Comparison of ENCODE assay signal across 16 cellular contexts in the genomic region with DNA sequence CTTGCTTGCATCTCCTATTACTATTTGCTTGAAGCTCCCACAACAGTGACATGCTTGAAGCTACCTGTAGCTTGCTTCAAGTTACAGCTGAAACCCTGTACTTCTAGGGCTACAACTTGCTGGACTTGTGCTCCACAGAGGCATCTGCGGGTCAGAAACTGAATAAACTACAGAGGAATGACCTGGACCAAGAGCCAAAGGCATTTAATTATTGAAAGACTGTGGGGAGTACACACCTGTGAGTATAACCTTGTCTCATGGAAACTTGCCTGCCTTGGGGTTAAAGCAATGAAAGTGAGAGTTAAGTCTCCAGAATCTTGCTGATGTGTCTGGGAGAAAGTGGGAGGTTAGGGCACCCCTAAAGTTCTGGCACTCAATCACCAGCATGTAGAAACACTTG.
DNase-seq lines count a peak whose midpoint lies in the region; ATAC-seq and TF ChIP-seq lines count a peak whose summit lies in the region.
"Had no signal": no experiment of that assay in that cellular context is flagged by ENCODE, and none has a peak within 500 bp of the region (broad histone marks: within the 10 kb centered on the region; RNA-seq: fewer than 3 reads in every experiment).

No MANE protein-coding gene starts in this region.

- no peak overlapping the region for H2BK15ac ChIP-seq in mesenchymal stem cell (ENCODE audit: low read depth, poor library complexity, severe bottlenecking)

- WGBS in SK-N-SH (ENCODE audit: low lambda C conversion rate), result 92% methylated on average over 1 of the region's 1 CpG
- 97% methylated on average over 1 of the region's 1 CpG for whole genome bisulfite sequencing in mesenchymal stem cell

- peak overlapping the region; percentile 34 for H4K91ac ChIP-seq in mesenchymal stem cell (ENCODE audit: low read length)

- no peak for TF ChIP-seq EP300 in SK-N-SH (IDR thresholded peaks at IDR 0.05; ENCODE audit: borderline replicate concordance in 1 of 2, low read depth in 1 of 2, low read length in 1 of 2)

- H3K36me3 ChIP-seq in SK-N-SH (replicated peaks in 1 of 2; ENCODE audit: control insufficient read depth in 1 of 2, insufficient read depth in 2 of 2, low read length in 1 of 2), result peaks cover 24 to 53% of the 10 kb centered on the region in 2 experiments
- peaks cover 51 to 73% of the 10 kb centered on the region in 2 experiments for H3K36me3 ChIP-seq in mesenchymal stem cell (ENCODE audit: control insufficient read depth in 1 of 2, insufficient read depth in 2 of 2, low read depth in 1 of 2, low read length in 2 of 2)
- peaks cover 43% of the 10 kb centered on the region for H3K36me3 ChIP-seq in thoracic aorta
- H3K36me3 ChIP-seq in H7 (replicated peaks; ENCODE audit: control insufficient read depth, insufficient read depth, low read length), result peaks cover 33% of the 10 kb centered on the region
- H3K36me3 ChIP-seq: BLaER1 had no signal

- ATAC-seq in SK-N-SH treated with all-trans-retinoic acid at 6 μM for 48 hours (no peak), thoracic aorta (ENCODE audit: insufficient number of reproducible peaks, low FRiP score, low read depth) (no peak)

- H3K9ac ChIP-seq in SK-N-SH (no peak overlapping the region), mesenchymal stem cell (ENCODE audit: low read length) (no peak overlapping the region)
- H3K9ac ChIP-seq: BLaER1, parathyroid adenoma had no signal

- peak overlapping the region in 1 of 2 experiments; percentile 41 for H3K4ac ChIP-seq in mesenchymal stem cell (ENCODE audit: low read depth in 1 of 2, low read length in 2 of 2)

- peaks cover 7% of the 10 kb centered on the region for H3F3A ChIP-seq in SK-N-SH (replicated peaks; ENCODE audit: insufficient read depth)

- peak overlapping the region in 1 of 2 experiments; percentile 47 for H2BK12ac ChIP-seq in mesenchymal stem cell (ENCODE audit: low read length in 2 of 2)

- no peak for TF ChIP-seq RAD21 in SK-N-SH (IDR thresholded peaks at IDR 0.05; ENCODE audit: low read length)

- no peaks in the 10 kb centered on the region for H3K9me2 ChIP-seq in SK-N-SH

- H3K27me3 ChIP-seq in SK-N-SH (ENCODE audit: insufficient read depth), result no peaks in the 10 kb centered on the region
- H3K27me3 ChIP-seq in mesenchymal stem cell (ENCODE audit: control insufficient read depth in 1 of 2, insufficient read depth in 1 of 2, low read length in 2 of 2), result no peaks in the 10 kb centered on the region
- no peaks in the 10 kb centered on the region for H3K27me3 ChIP-seq in thoracic aorta (replicated peaks; ENCODE audit: insufficient read depth)
- H3K27me3 ChIP-seq in H7 (ENCODE audit: control insufficient read depth, insufficient read depth, low read length), result no peaks in the 10 kb centered on the region
- H3K27me3 ChIP-seq: BLaER1 had no signal

- DNase-seq in SK-N-SH (no peak), coronary artery (ENCODE audit: low spot score) (no peak), mesenchymal stem cell (no peak), thoracic aorta (ENCODE audit: low spot score) (no peak), HUDEP-2 (lab: John Stamatoyannopoulos, UW; ENCODE audit: unreplicated experiment in 76 of 76) (no peak), GM13976 (ENCODE audit: low spot score) (no peak), H7 (no peak)
- DNase-seq: 8988T; activated effector memory CD4-positive, alpha-beta T cell treated with Interleukin-2 at 50 U/mL for 16 hours; amniotic stem cell; left colon; naive B cell; T-helper 2 cell had no signal

- H3K4me2 ChIP-seq in SK-N-SH (no peak overlapping the region), mesenchymal stem cell (ENCODE audit: low read length, poor library complexity, severe bottlenecking) (no peak overlapping the region)
- H3K4me2 ChIP-seq: BLaER1 had no signal

- H2BK120ac ChIP-seq in mesenchymal stem cell (ENCODE audit: low read depth, low read length), result peak overlapping the region; percentile 29

- H4K20me1 ChIP-seq in SK-N-SH (ENCODE audit: insufficient read depth), result no peaks in the 10 kb centered on the region
- H4K20me1 ChIP-seq: BLaER1 had no signal

- no peak overlapping the region for H2BK5ac ChIP-seq in mesenchymal stem cell (ENCODE audit: low read depth, low read length, poor library complexity, severe bottlenecking)

- no peak overlapping the region for H3K4me3 ChIP-seq in SK-N-SH (ENCODE audit: low read depth in 2 of 2, low read length in 1 of 2)
- no peak overlapping the region for H3K4me3 ChIP-seq in coronary artery
- H3K4me3 ChIP-seq in mesenchymal stem cell (ENCODE audit: insufficient read depth in 1 of 2, low read depth in 1 of 2, low read length in 2 of 2), result peak overlapping the region in 1 of 2 experiments; percentile 11
- H3K4me3 ChIP-seq in thoracic aorta, result no peak overlapping the region
- H3K4me3 ChIP-seq in H7 (ENCODE audit: insufficient read depth, low read depth, low read length), result no peak overlapping the region
- H3K4me3 ChIP-seq: BLaER1 had no signal

- peaks cover 45% of the 10 kb centered on the region for H3K79me1 ChIP-seq in mesenchymal stem cell (replicated peaks; ENCODE audit: low read length, poor library complexity, severe bottlenecking)

- POLR2A ChIA-PET in SK-N-SH (lab: Yijun Ruan, JAX), result interaction anchor here (1.2 kb wide), 1 partner anchor 35 kb away, joined by 3 read pairs; no protein-coding TSS in a partner anchor

- no peak overlapping the region for H3K23ac ChIP-seq in mesenchymal stem cell (ENCODE audit: low read length in 2 of 2)

- peak overlapping the region; percentile 66 for H2AK5ac ChIP-seq in mesenchymal stem cell (ENCODE audit: low read length, severe bottlenecking)

- peak overlapping the region; percentile 37 to 52 for H3K18ac ChIP-seq in mesenchymal stem cell (ENCODE audit: low read depth in 1 of 2, low read length in 2 of 2)

- H2AFZ ChIP-seq in SK-N-SH (ENCODE audit: low read depth) (no peak overlapping the region), mesenchymal stem cell (ENCODE audit: low read depth, low read length) (no peak overlapping the region)

- CTCF ChIA-PET in SK-N-SH (lab: Yijun Ruan, JAX), result interaction anchor here (1.1 to 2.5 kb wide), 5 partner anchors 14 to 101 kb away, joined by 3 to 15 read pairs (median 4); no protein-coding TSS in a partner anchor

- TF ChIP-seq CTCF in SK-N-SH (IDR thresholded peaks at IDR 0.05) (no peak), coronary artery (IDR thresholded peaks at IDR 0.05) (no peak), thoracic aorta (IDR thresholded peaks at IDR 0.05) (no peak), GM13976 (IDR thresholded peaks at IDR 0.05; ENCODE audit: borderline replicate concordance, control extremely low read depth, extremely low read depth, insufficient read depth, missing control alignments) (no peak)

- H3K4me1 ChIP-seq in SK-N-SH (ENCODE audit: control insufficient read depth in 1 of 2, insufficient read depth in 2 of 2, low read depth in 1 of 2, low read length in 1 of 2) (peaks cover 9 to 43% of the 10 kb centered on the region in 2 experiments), mesenchymal stem cell (ENCODE audit: control insufficient read depth, insufficient read depth, low read depth, low read length) (peaks cover 29% of the 10 kb centered on the region), thoracic aorta (ENCODE audit: control insufficient read depth in 1 of 2, low read depth in 2 of 2) (peaks cover 15 to 34% of the 10 kb centered on the region in 2 donors)

- H3K9me3 ChIP-seq in SK-N-SH (no peaks in the 10 kb centered on the region), mesenchymal stem cell (ENCODE audit: control insufficient read depth, low read length) (no peaks in the 10 kb centered on the region), thoracic aorta (no peaks in the 10 kb centered on the region)
- H3K9me3 ChIP-seq: BLaER1 had no signal

- peak overlapping the region; percentile 45 for H4K8ac ChIP-seq in mesenchymal stem cell (ENCODE audit: low read length)

- H3K14ac ChIP-seq in mesenchymal stem cell (ENCODE audit: low read length in 2 of 2), result peak overlapping the region in 1 of 2 experiments; percentile 35

- no peaks in the 10 kb centered on the region for H3K79me2 ChIP-seq in SK-N-SH (ENCODE audit: insufficient read depth)

- in situ Hi-C loops in GM13976 (cut with MboI; ENCODE audit: low sequenced_read_pairs, unreplicated experiment), result no loop called here

- H3K27ac ChIP-seq in SK-N-SH (ENCODE audit: low read depth in 2 of 2, low read length in 1 of 2) (peak overlapping the region; percentile 21 to 85; a peak in 2 of 4 replicates), coronary artery (peak overlapping the region; percentile 25 to 85), mesenchymal stem cell (ENCODE audit: low read length, poor library complexity, severe bottlenecking) (peak overlapping the region; percentile 71), thoracic aorta (peak overlapping the region; percentile 57 to 61)
- H3K27ac ChIP-seq: BLaER1, parathyroid adenoma had no signal

TF ChIP-seq in SK-N-SH, 30 proteins besides CTCF, POLR2A, EP300 and RAD21 (continues in another document):
- TF ChIP-seq, protein P1, sequence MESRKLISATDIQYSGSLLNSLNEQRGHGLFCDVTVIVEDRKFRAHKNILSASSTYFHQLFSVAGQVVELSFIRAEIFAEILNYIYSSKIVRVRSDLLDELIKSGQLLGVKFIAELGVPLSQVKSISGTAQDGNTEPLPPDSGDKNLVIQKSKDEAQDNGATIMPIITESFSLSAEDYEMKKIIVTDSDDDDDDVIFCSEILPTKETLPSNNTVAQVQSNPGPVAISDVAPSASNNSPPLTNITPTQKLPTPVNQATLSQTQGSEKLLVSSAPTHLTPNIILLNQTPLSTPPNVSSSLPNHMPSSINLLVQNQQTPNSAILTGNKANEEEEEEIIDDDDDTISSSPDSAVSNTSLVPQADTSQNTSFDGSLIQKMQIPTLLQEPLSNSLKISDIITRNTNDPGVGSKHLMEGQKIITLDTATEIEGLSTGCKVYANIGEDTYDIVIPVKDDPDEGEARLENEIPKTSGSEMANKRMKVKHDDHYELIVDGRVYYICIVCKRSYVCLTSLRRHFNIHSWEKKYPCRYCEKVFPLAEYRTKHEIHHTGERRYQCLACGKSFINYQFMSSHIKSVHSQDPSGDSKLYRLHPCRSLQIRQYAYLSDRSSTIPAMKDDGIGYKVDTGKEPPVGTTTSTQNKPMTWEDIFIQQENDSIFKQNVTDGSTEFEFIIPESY (IDR thresholded peaks at IDR 0.05; ENCODE audit: borderline replicate concordance, low read depth), result no peak
